ENCODE assay signal across 1 cellular context in genomic region chr16:31193874-31194273, GRCh38.
TF ChIP-seq lines count a peak whose summit lies in the region.

No MANE protein-coding gene starts in this region.

TF ChIP-seq in HepG2, 621 proteins besides CTCF, POLR2A, EP300 and RAD21:
- no peak for TF ChIP-seq ZNF362 (CRISPR knock-in tag; IDR thresholded peaks at IDR 0.05; ENCODE audit: borderline replicate concordance)
- TF ChIP-seq HNF4A (CRISPR knock-in tag; IDR thresholded peaks at IDR 0.05) = no peak
- no peak for TF ChIP-seq MNT (IDR thresholded peaks at IDR 0.05)
- no peak for TF ChIP-seq BORCS8-MEF2B (CRISPR knock-in tag; IDR thresholded peaks at IDR 0.05)
- TF ChIP-seq FOSL1 (CRISPR knock-in tag; IDR thresholded peaks at IDR 0.05; ENCODE audit: borderline replicate concordance) = no peak
- no peak for TF ChIP-seq ETV6 (CRISPR knock-in tag; conservative IDR thresholded peaks at IDR 0.05)
- 0 out of 2 replicates have a peak, but pooled peaks have one; percentile 51 for TF ChIP-seq ZNF230 (CRISPR knock-in tag; IDR thresholded peaks at IDR 0.05)
- peak; percentile 62 for TF ChIP-seq RBM22 (optimal IDR thresholded peaks at IDR 0.05; ENCODE audit: low read length)
- no peak for TF ChIP-seq CREBL2 (CRISPR knock-in tag; IDR thresholded peaks at IDR 0.05; ENCODE audit: borderline replicate concordance)
- no peak for TF ChIP-seq BHLHE40 (IDR thresholded peaks at IDR 0.05; ENCODE audit: low read length)
- no peak for TF ChIP-seq TARDBP (CRISPR knock-in tag; IDR thresholded peaks at IDR 0.05)
- TF ChIP-seq ARID3A (IDR thresholded peaks at IDR 0.05; ENCODE audit: low read depth, low read length) = no peak
- peak; percentile 48 for TF ChIP-seq POLR2G (IDR thresholded peaks at IDR 0.05; ENCODE audit: low read depth, low read length)
- TF ChIP-seq U2AF2 (IDR thresholded peaks at IDR 0.05; ENCODE audit: low read depth, low read length) = no peak
- no peak for TF ChIP-seq ATAD3A (CRISPR knock-in tag; IDR thresholded peaks at IDR 0.05)
TF ChIP-seq in HepG2: peak in this region for 3.
